ENCODE assay signal across 20 cellular contexts in the genomic region with DNA sequence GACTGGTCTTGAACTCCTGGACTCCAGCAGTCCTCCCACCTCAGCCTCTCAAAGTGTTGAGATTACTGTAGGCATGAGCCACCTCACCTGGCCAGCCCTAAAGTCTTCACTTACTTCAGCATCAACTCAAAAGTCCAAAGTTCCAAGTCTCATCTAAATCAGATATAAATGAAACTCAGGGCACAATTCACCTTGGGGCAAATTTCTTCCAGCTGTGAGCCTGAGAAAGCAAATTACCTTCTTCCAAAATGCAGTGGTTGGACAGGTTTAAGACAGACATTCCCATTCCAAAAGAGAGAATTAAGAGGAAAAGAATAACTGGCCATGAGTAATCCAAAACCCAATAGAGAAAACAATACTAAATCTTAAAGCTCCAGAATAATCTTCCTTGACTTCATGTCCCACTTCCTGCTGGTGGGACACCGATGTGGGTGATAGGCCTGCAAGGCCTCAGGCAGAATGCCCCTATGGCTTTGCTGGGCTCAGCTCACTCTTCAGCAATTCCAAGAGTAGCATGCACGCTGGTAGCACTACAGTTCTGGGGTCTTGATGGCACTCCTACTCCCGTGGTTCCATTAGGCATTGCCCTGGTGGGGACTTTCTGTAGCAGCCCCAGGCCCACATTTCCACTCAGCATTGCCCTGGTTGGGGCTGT. TPM values are rescaled to one million over a fixed set of nuclear protein-coding genes. Genes with fewer than 3 reads are reported as not detected.
DNase-seq lines count a peak whose midpoint lies in the region; ATAC-seq lines count a peak whose summit lies in the region.
"Had no signal": no experiment of that assay in that cellular context is flagged by ENCODE, and none has a peak within 500 bp of the region (broad histone marks: within the 10 kb centered on the region; RNA-seq: fewer than 3 reads in every experiment).

No MANE protein-coding gene starts in this region.

- ATAC-seq in activated T-helper 17 cell treated with anti-CD3 and anti-CD28 coated beads, Interleukin-2, amount 50 U/mL, for 72 hours (replicated peaks) = no peak
- ATAC-seq in esophagus mucosa = peak; percentile 41
- ATAC-seq in sciatic nerve = no peak
- ATAC-seq: A549, HCT116 had no signal

- intact Hi-C loops in sciatic nerve (cut with DNase I) = no loop called here

- DNase-seq in ELF-1 (ENCODE audit: low read depth, low spot score) (peak; percentile 48), sciatic nerve (ENCODE audit: low spot score) (peak; percentile 2), NCI-H446 (lab: John Stamatoyannopoulos, UW) (no peak), glomerular visceral epithelial cell (ENCODE audit: extremely low spot score) (no peak), NCI-H510A (lab: John Stamatoyannopoulos, UW) (no peak)
- no peak for DNase-seq in activated naive CD4-positive, alpha-beta T cell treated with anti-CD3 and anti-CD28 coated beads, Interleukin-2, amount 50 U/mL, for 16 hours
- DNase-seq: 8988T; ACHN; AML-193; BE2C; Calu3; CD4-positive, alpha-beta memory T cell; COR-L47; DMS53; DMS79 treated with DMSO at 0.1 percent for 48 hours; H9 had no signal

- H3K9me3 Mint-ChIP-seq in activated T-helper 17 cell treated with anti-CD3 and anti-CD28 coated beads, Interleukin-2, amount 50 U/mL, for 72 hours = no peaks in the 10 kb centered on the region
- H3K9me3 Mint-ChIP-seq: CD4-positive, alpha-beta memory T cell had no signal

- no peak overlapping the region for H3K4me3 Mint-ChIP-seq in activated T-helper 17 cell treated with anti-CD3 and anti-CD28 coated beads, Interleukin-2, amount 50 U/mL, for 72 hours
- H3K4me3 Mint-ChIP-seq: CD4-positive, alpha-beta memory T cell; H9 had no signal

- no peaks in the 10 kb centered on the region for H3K36me3 Mint-ChIP-seq in activated T-helper 17 cell treated with anti-CD3 and anti-CD28 coated beads, Interleukin-2, amount 50 U/mL, for 72 hours (ENCODE audit: low read depth)
- H3K36me3 Mint-ChIP-seq: CD4-positive, alpha-beta memory T cell had no signal

- H3K4me1 Mint-ChIP-seq in activated T-helper 17 cell treated with anti-CD3 and anti-CD28 coated beads, Interleukin-2, amount 50 U/mL, for 72 hours = no peaks in the 10 kb centered on the region
- H3K4me1 Mint-ChIP-seq: CD4-positive, alpha-beta memory T cell had no signal

- H3K27me3 Mint-ChIP-seq in activated T-helper 17 cell treated with anti-CD3 and anti-CD28 coated beads, Interleukin-2, amount 50 U/mL, for 72 hours = peaks cover 3% of the 10 kb centered on the region

- peak overlapping the region; percentile 21 for H3K27ac Mint-ChIP-seq in activated T-helper 17 cell treated with anti-CD3 and anti-CD28 coated beads, Interleukin-2, amount 50 U/mL, for 72 hours

RNA-seq across cellular contexts. Expression of a gene that starts 50.3 kb away (rescaled TPM):
- 10 to 100 TPM; 45.1 to 49.0 TPM for total RNA-seq in activated T-helper 17 cell treated with anti-CD3 and anti-CD28 coated beads, Interleukin-2, amount 50 U/mL, for 72 hours
- total RNA-seq in esophagus mucosa = 41.0 TPM
- total RNA-seq in sciatic nerve = 95.7 TPM

RNA-seq across cellular contexts. Expression of a gene that starts 50.8 kb away (rescaled TPM):
- 10 to 100 TPM; 19.2 to 24.9 TPM for total RNA-seq in activated T-helper 17 cell treated with anti-CD3 and anti-CD28 coated beads, Interleukin-2, amount 50 U/mL, for 72 hours
- total RNA-seq in esophagus mucosa (13.4 TPM), sciatic nerve (29.5 TPM)

Comparison
In these comparisons a context has a peak if more than half of its experiments do, and no peak if none do; other contexts are left out.
1. DNase-seq: peak in ELF-1 (single experiment) and sciatic nerve (single experiment); none in NCI-H446 (0 of 2), glomerular visceral epithelial cell (single experiment), activated naive CD4-positive, alpha-beta T cell treated with anti-CD3 and anti-CD28 coated beads, Interleukin-2, amount 50 U/mL, for 16 hours (single experiment) and NCI-H510A (single experiment).